Comparison of ENCODE assay signal across 31 cellular contexts in genomic region chr12:76272292-76272691, GRCh38.
A peak's percentile ranks its signal among the peaks of the same experiment; 100 is the strongest.
DNase-seq lines count a peak whose midpoint lies in the region; ATAC-seq, FAIRE-seq and TF ChIP-seq lines count a peak whose summit lies in the region.
"Had no signal": no experiment of that assay in that cellular context is flagged by ENCODE, and none has a peak within 500 bp of the region (broad histone marks: within the 10 kb centered on the region; RNA-seq: fewer than 3 reads in every experiment).

No MANE protein-coding gene starts in this region.

- H3K4me3 ChIP-seq in HepG2 (replicated peaks in 1 of 3; ENCODE audit: insufficient read depth in 1 of 3, low read depth in 2 of 3, low read length in 3 of 3), result no peak overlapping the region
- H3K4me3 ChIP-seq in right lobe of liver, result no peak overlapping the region
- H3K4me3 ChIP-seq in neural cell (ENCODE audit: low read length), result peak overlapping the region; percentile 37
- no peak overlapping the region for H3K4me3 ChIP-seq in testis
- H3K4me3 ChIP-seq in ovary, result no peak overlapping the region
- H3K4me3 ChIP-seq in sigmoid colon, result no peak overlapping the region
- H3K4me3 ChIP-seq: GM12878, tibial nerve had no signal

- no peaks in the 10 kb centered on the region for H3K9me2 ChIP-seq in neural cell (ENCODE audit: insufficient read depth, low read length)

- H3K27ac ChIP-seq in HepG2 (ENCODE audit: extremely low read length, insufficient read depth, low read length) (no peak overlapping the region), right lobe of liver (no peak overlapping the region), neural cell (ENCODE audit: low read length) (peak overlapping the region; percentile 43), testis (no peak overlapping the region), ovary (no peak overlapping the region), sigmoid colon (no peak overlapping the region)
- H3K27ac ChIP-seq: 22Rv1, brain microvascular endothelial cell had no signal

- H2AFZ ChIP-seq in HepG2 (ENCODE audit: low read length) (no peak overlapping the region), neural cell (ENCODE audit: low read depth, low read length) (no peak overlapping the region)

- H3K79me2 ChIP-seq in HepG2 (ENCODE audit: insufficient read depth, low read length) (no peaks in the 10 kb centered on the region), neural cell (replicated peaks; ENCODE audit: insufficient read depth, low read length) (no peaks in the 10 kb centered on the region)

- H4K20me1 ChIP-seq in HepG2 (ENCODE audit: insufficient read depth, low read length), result no peaks in the 10 kb centered on the region
- no peaks in the 10 kb centered on the region for H4K20me1 ChIP-seq in neural cell (ENCODE audit: insufficient read depth)

- in situ Hi-C loops in HepG2 (cut with HindIII; ENCODE audit: extremely low pct_ligation_motif_present, low pct_unique_long_range_greater_than_20kb), result no loop called here
- in situ Hi-C loops in KBM-7 (cut with MboI; ENCODE audit: low pct_unique_long_range_greater_than_20kb, low sequenced_read_pairs), result no loop called here

- no TSS peak for BruUV-seq in HepG2 (replicated peaks; lab: Mats Ljungman, UMichigan)

- H3K4me1 ChIP-seq in HepG2 (ENCODE audit: insufficient read depth, low read length) (no peaks in the 10 kb centered on the region), right lobe of liver (peaks cover 0 to 14% (median 4%) of the 10 kb centered on the region in 4 donors), testis (no peaks in the 10 kb centered on the region), ovary (ENCODE audit: insufficient read depth) (no peaks in the 10 kb centered on the region), sigmoid colon (no peaks in the 10 kb centered on the region)

- H3K9me3 ChIP-seq in HepG2 (ENCODE audit: low read length) (no peaks in the 10 kb centered on the region), right lobe of liver (no peaks in the 10 kb centered on the region), neural cell (ENCODE audit: low read length) (no peaks in the 10 kb centered on the region), testis (no peaks in the 10 kb centered on the region), ovary (no peaks in the 10 kb centered on the region), sigmoid colon (no peaks in the 10 kb centered on the region)
- H3K9me3 ChIP-seq: tibial nerve had no signal

- H3K36me3 ChIP-seq in HepG2 (replicated peaks in 1 of 2; ENCODE audit: control insufficient read depth in 1 of 2, insufficient read depth in 2 of 2, low read length in 2 of 2) (no peaks in the 10 kb centered on the region), right lobe of liver (no peaks in the 10 kb centered on the region), neural cell (ENCODE audit: insufficient read depth, low read length) (no peaks in the 10 kb centered on the region), testis (ENCODE audit: low read depth, missing control alignments) (no peaks in the 10 kb centered on the region), ovary (no peaks in the 10 kb centered on the region), sigmoid colon (no peaks in the 10 kb centered on the region)
- H3K36me3 ChIP-seq: brain microvascular endothelial cell, tibial nerve had no signal

- POLR2A ChIA-PET in HepG2 (lab: Yijun Ruan, JAX), result no interaction called here

- H3K27me3 ChIP-seq in HepG2 (ENCODE audit: control insufficient read depth in 1 of 2, insufficient read depth in 2 of 2, low read length in 2 of 2), result peaks cover 0 to 30% of the 10 kb centered on the region in 2 experiments; a peak in 4 of 5 replicates
- H3K27me3 ChIP-seq in right lobe of liver, result no peaks in the 10 kb centered on the region
- no peaks in the 10 kb centered on the region for H3K27me3 ChIP-seq in neural cell (ENCODE audit: insufficient read depth, low read depth, low read length)
- no peaks in the 10 kb centered on the region for H3K27me3 ChIP-seq in testis
- H3K27me3 ChIP-seq in ovary, result no peaks in the 10 kb centered on the region
- no peaks in the 10 kb centered on the region for H3K27me3 ChIP-seq in sigmoid colon
- H3K27me3 ChIP-seq: brain microvascular endothelial cell, tibial nerve had no signal

- intact Hi-C loops in HepG2 (cut with micrococcal nuclease; ENCODE audit: unreplicated experiment), result no loop called here
- intact Hi-C loops in right lobe of liver (cut with DNase I), result no loop called here
- intact Hi-C loops in testis (cut with DNase I; ENCODE audit: low total_unique reads), result no loop called here
- intact Hi-C loops in ovary (cut with DNase I), result no loop called here
- intact Hi-C loops in sigmoid colon (cut with DNase I), result no loop called here

- FAIRE-seq in HepG2 (lab: Jason Lieb, UNC), result no peak
- FAIRE-seq: GM12878 had no signal

- TF ChIP-seq POLR2A in HepG2 (IDR thresholded peaks at IDR 0.05; ENCODE audit: insufficient read depth in 1 of 2, low read depth in 2 of 2, low read length in 2 of 2) (no peak), right lobe of liver (IDR thresholded peaks at IDR 0.05) (no peak), testis (IDR thresholded peaks at IDR 0.05) (no peak), ovary (IDR thresholded peaks at IDR 0.05) (no peak), sigmoid colon (IDR thresholded peaks at IDR 0.05) (no peak)

- H3K9ac ChIP-seq in HepG2 (ENCODE audit: insufficient read depth, low read depth, low read length) (no peak overlapping the region), neural cell (ENCODE audit: low read length) (no peak overlapping the region)

- CTCF ChIA-PET in HepG2 (lab: Yijun Ruan, JAX; ENCODE audit: low intra/inter-chr PET ratio, low total read pairs), result no interaction called here

- TF ChIP-seq EP300 in HepG2 (IDR thresholded peaks at IDR 0.05; ENCODE audit: low read depth in 2 of 2, low read length in 2 of 2), result no peak
- no peak for TF ChIP-seq EP300 in HepG2 (CRISPR knock-in tag; IDR thresholded peaks at IDR 0.05; ENCODE audit: borderline replicate concordance)
- peak; percentile 43 for TF ChIP-seq EP300 in neural cell (conservative IDR thresholded peaks at IDR 0.05; ENCODE audit: poor library complexity, severe bottlenecking)
- TF ChIP-seq EP300 in ovary (IDR thresholded peaks at IDR 0.05), result no peak
- no peak for TF ChIP-seq EP300 in sigmoid colon (IDR thresholded peaks at IDR 0.05)

- H3K4me2 ChIP-seq in HepG2 (ENCODE audit: low read depth, low read length) (no peak overlapping the region), neural cell (ENCODE audit: low read length) (no peak overlapping the region)

- ATAC-seq in HepG2, result no peak
- ATAC-seq in right lobe of liver, result no peak
- ATAC-seq: GM12878; left colon; natural killer cell treated with Interleukin-12 subunit alpha and Interleukin-12 subunit beta and Interleukin-15 and Interleukin-18, amount 100 ng/mL, for 72 hours; Panc1 had no signal

- no peak for TF ChIP-seq RAD21 in HepG2 (CRISPR knock-in tag; IDR thresholded peaks at IDR 0.05)
- no peak for TF ChIP-seq RAD21 in neural cell (conservative IDR thresholded peaks at IDR 0.05)

- 11% methylated on average over 3 of the region's 3 CpGs for WGBS in HepG2 (ENCODE audit: low lambda C conversion rate)
- 31% methylated on average over 3 of the region's 3 CpGs for WGBS in right lobe of liver (ENCODE audit: insufficient coverage, low coverage, low lambda C conversion rate, missing lambda C conversion rate)
- 42 to 69% methylated on average over 3 of the region's 3 CpGs for WGBS in testis, 2 donors
- 25 to 51% (median 32%) methylated on average over 3 of the region's 3 CpGs for WGBS in ovary, 3 donors
- 67 to 74% methylated on average over 3 of the region's 3 CpGs for WGBS in sigmoid colon, 2 donors

- DNase-seq in HepG2 (ENCODE audit: low spot score) (peak; percentile 3), right lobe of liver (no peak), foreskin melanocyte (peak; percentile 84), testis (peak; percentile 49), KBM-7 (no peak), ovary (no peak), sigmoid colon (no peak)
- DNase-seq: activated CD4-positive, alpha-beta T cell treated with anti-CD3 and anti-CD28 coated beads, Interleukin-2, amount 10 ng/mL, durations not matched to agents 24 days and 14 days; activated gamma-delta T cell; activated T-cell treated with anti-CD3 and anti-CD28 coated beads, Interleukin-2, amount 50 U/mL, for 1 hour; brain microvascular endothelial cell; CD4-positive, alpha-beta T cell; effector CD8-positive, alpha-beta T cell; erythroblast; GOT3; IMR-90; left colon; NCI-H1092; NCI-H187 treated with DMSO at 0.1 percent for 48 hours; NCI-H524 treated with DMSO at 0.1 percent for 48 hours; NK-92 treated with Interleukin-12 subunit alpha and Interleukin-12 subunit beta, amount 100 ng/mL, for 24 hours; SHP77 treated with DMSO at 0.1 percent for 48 hours; stimulated activated CD4-positive, alpha-beta T cell treated with anti-CD3 and anti-CD28 coated beads, Interleukin-15, amount 100 ng/mL, for 24 hours; SW 1271; T-helper 9 cell had no signal

- TF ChIP-seq CTCF in HepG2 (CRISPR knock-in tag; IDR thresholded peaks at IDR 0.05), result no peak
- no peak for TF ChIP-seq CTCF in right lobe of liver (IDR thresholded peaks at IDR 0.05)
- no peak for TF ChIP-seq CTCF in neural cell (IDR thresholded peaks at IDR 0.05; ENCODE audit: poor library complexity, severe bottlenecking)
- no peak for TF ChIP-seq CTCF in testis (IDR thresholded peaks at IDR 0.05)
- TF ChIP-seq CTCF in ovary (IDR thresholded peaks at IDR 0.05), result no peak
- TF ChIP-seq CTCF in sigmoid colon (IDR thresholded peaks at IDR 0.05), result no peak

- H3F3A ChIP-seq in neural cell (ENCODE audit: insufficient read depth, low read length, poor library complexity, severe bottlenecking), result no peaks in the 10 kb centered on the region

TF ChIP-seq in neural cell, 6 proteins besides CTCF, POLR2A, EP300 and RAD21 (continues in another document):
- TF ChIP-seq EZH2 (IDR thresholded peaks at IDR 0.05; ENCODE audit: borderline replicate concordance, insufficient read depth, low read length, poor library complexity, severe bottlenecking), result no peak

Comparison
In these comparisons a context has a peak if more than half of its experiments do, and no peak if none do; other contexts are left out.
1. DNase-seq: peak in HepG2 (single experiment), foreskin melanocyte (single experiment) and testis (single experiment); none in right lobe of liver (0 of 3), KBM-7 (single experiment), ovary (0 of 5) and sigmoid colon (single experiment).